In genomic region chr6:106525111-106525884, GRCh38 we compare ENCODE assay signal across 9 cellular contexts.
DNase-seq lines count a peak whose midpoint lies in the region; ATAC-seq, FAIRE-seq and TF ChIP-seq lines count a peak whose summit lies in the region.
"Had no signal": no experiment of that assay in that cellular context is flagged by ENCODE, and none has a peak within 500 bp of the region (broad histone marks: within the 10 kb centered on the region; RNA-seq: fewer than 3 reads in every experiment).

No MANE protein-coding gene starts in this region.

- in situ Hi-C loops in HepG2 (cut with HindIII; ENCODE audit: extremely low pct_ligation_motif_present, low pct_unique_long_range_greater_than_20kb) = no loop called here

- CTCF ChIA-PET in HepG2 (lab: Yijun Ruan, JAX; ENCODE audit: low intra/inter-chr PET ratio, low total read pairs) = no interaction called here

- no peak for ATAC-seq in HepG2
- ATAC-seq in HG03342 (IDR thresholded peaks at IDR 0.05; ENCODE audit: unreplicated experiment) = peak; percentile 44

- DNase-seq in HepG2 (ENCODE audit: low spot score) (no peak), adipocyte (ENCODE audit: low read depth) (no peak), ureter (ENCODE audit: low spot score) (no peak), GF-D8 (lab: John Stamatoyannopoulos, UW) (no peak)
- no peak for DNase-seq in NK-92 treated with Interleukin-12 subunit alpha and Interleukin-12 subunit beta, amount 100 ng/mL, for 24 hours (lab: John Stamatoyannopoulos, UW)

- TF ChIP-seq EP300 in HepG2 (IDR thresholded peaks at IDR 0.05; ENCODE audit: low read depth in 2 of 2, low read length in 2 of 2) = no peak
- no peak for TF ChIP-seq EP300 in HepG2 (CRISPR knock-in tag; IDR thresholded peaks at IDR 0.05; ENCODE audit: borderline replicate concordance)

- H3K9me3 ChIP-seq in liver (ENCODE audit: control insufficient read depth in 4 of 4, low read length in 3 of 4) (no peaks in the 10 kb centered on the region), HepG2 (ENCODE audit: low read length) (no peaks in the 10 kb centered on the region), adipocyte (ENCODE audit: control insufficient read depth, low read length) (no peaks in the 10 kb centered on the region), skeletal muscle satellite cell (replicated peaks; ENCODE audit: low read length) (no peaks in the 10 kb centered on the region)

- TF ChIP-seq CTCF in liver (IDR thresholded peaks at IDR 0.05; ENCODE audit: low read depth, low read length, missing input control) = no peak
- no peak for TF ChIP-seq CTCF in HepG2 (CRISPR knock-in tag; IDR thresholded peaks at IDR 0.05)

- peaks cover 0 to 5% (median 3%) of the 10 kb centered on the region in 4 donors for H3K36me3 ChIP-seq in liver (ENCODE audit: control insufficient read depth in 4 of 4, insufficient read depth in 3 of 4, low read depth in 1 of 4, low read length in 3 of 4)
- H3K36me3 ChIP-seq in HepG2 (replicated peaks in 1 of 2; ENCODE audit: control insufficient read depth in 1 of 2, insufficient read depth in 2 of 2, low read length in 2 of 2) = peaks cover 2 to 42% of the 10 kb centered on the region in 2 experiments
- peaks cover 26% of the 10 kb centered on the region for H3K36me3 ChIP-seq in adipocyte (ENCODE audit: control insufficient read depth, insufficient read depth, low read length, severe bottlenecking)
- no peaks in the 10 kb centered on the region for H3K36me3 ChIP-seq in skeletal muscle satellite cell (ENCODE audit: insufficient read depth, low read length)

- H3K27ac ChIP-seq in liver (ENCODE audit: low read depth in 1 of 2, low read length in 2 of 2) (peak overlapping the region; percentile 21 to 63), HepG2 (ENCODE audit: extremely low read length, insufficient read depth, low read length) (no peak overlapping the region)

- peaks cover 15% of the 10 kb centered on the region for H3K79me2 ChIP-seq in HepG2 (ENCODE audit: insufficient read depth, low read length)

- H3K4me3 ChIP-seq in liver (ENCODE audit: low read depth in 1 of 3, low read length in 3 of 3) = peak overlapping the region in 2 of 3 donors; percentile 46 to 49
- no peak overlapping the region for H3K4me3 ChIP-seq in HepG2 (replicated peaks in 1 of 3; ENCODE audit: insufficient read depth in 1 of 3, low read depth in 2 of 3, low read length in 3 of 3)
- H3K4me3 ChIP-seq in adipocyte (ENCODE audit: low read length) = peak overlapping the region; percentile 2
- no peak overlapping the region for H3K4me3 ChIP-seq in skeletal muscle satellite cell (ENCODE audit: low read length)

- TF ChIP-seq RAD21 in liver (IDR thresholded peaks at IDR 0.05) (no peak), HepG2 (CRISPR knock-in tag; IDR thresholded peaks at IDR 0.05) (no peak)

- POLR2A ChIA-PET in HepG2 (lab: Yijun Ruan, JAX) = no interaction called here

- intact Hi-C loops in HepG2 (cut with micrococcal nuclease; ENCODE audit: unreplicated experiment) = no loop called here

- FAIRE-seq in HepG2 (lab: Jason Lieb, UNC) = no peak
- FAIRE-seq: G401.6 had no signal

- H3K9ac ChIP-seq in liver (ENCODE audit: low read depth in 1 of 2, low read length in 2 of 2) (peak overlapping the region; percentile 3 to 82), HepG2 (ENCODE audit: insufficient read depth, low read depth, low read length) (no peak overlapping the region), adipocyte (ENCODE audit: low read length) (peak overlapping the region; percentile 13), skeletal muscle satellite cell (ENCODE audit: low read depth, low read length) (no peak overlapping the region)

- H3K4me1 ChIP-seq in liver (ENCODE audit: control insufficient read depth in 4 of 4, insufficient read depth in 4 of 4, low read length in 3 of 4) = peaks cover 0 to 12% (median 4%) of the 10 kb centered on the region in 4 donors
- H3K4me1 ChIP-seq in HepG2 (ENCODE audit: insufficient read depth, low read length) = peaks cover 14% of the 10 kb centered on the region; the same call in 1 of the 2 replicates
- peaks cover 47% of the 10 kb centered on the region for H3K4me1 ChIP-seq in adipocyte (ENCODE audit: control insufficient read depth, insufficient read depth, low read length)
- H3K4me1 ChIP-seq in skeletal muscle satellite cell (ENCODE audit: control insufficient read depth, insufficient read depth, low read length) = peaks cover 43% of the 10 kb centered on the region

- no peaks in the 10 kb centered on the region for H3K27me3 ChIP-seq in liver (ENCODE audit: control insufficient read depth in 4 of 4, insufficient read depth in 4 of 4, low read length in 3 of 4)
- H3K27me3 ChIP-seq in HepG2 (ENCODE audit: control insufficient read depth in 1 of 2, insufficient read depth in 2 of 2, low read length in 2 of 2) = no peaks in the 10 kb centered on the region
- no peaks in the 10 kb centered on the region for H3K27me3 ChIP-seq in adipocyte (replicated peaks; ENCODE audit: control insufficient read depth, insufficient read depth, low read length)
- no peaks in the 10 kb centered on the region for H3K27me3 ChIP-seq in skeletal muscle satellite cell (ENCODE audit: control insufficient read depth, insufficient read depth, low read length)

- no peak for TF ChIP-seq POLR2A in HepG2 (IDR thresholded peaks at IDR 0.05; ENCODE audit: insufficient read depth in 1 of 2, low read depth in 2 of 2, low read length in 2 of 2)

- 32% methylated on average over 7 of the region's 7 CpGs for WGBS in liver
- WGBS in HepG2 (ENCODE audit: low lambda C conversion rate) = 92% methylated on average over 7 of the region's 7 CpGs

- H2AFZ ChIP-seq in HepG2 (ENCODE audit: low read length) = no peak overlapping the region

- no peaks in the 10 kb centered on the region for H4K20me1 ChIP-seq in HepG2 (ENCODE audit: insufficient read depth, low read length)

- H3K4me2 ChIP-seq in HepG2 (ENCODE audit: low read depth, low read length) = no peak overlapping the region
- peak overlapping the region; percentile 38 for H3K4me2 ChIP-seq in skeletal muscle satellite cell (ENCODE audit: low read length)

- no TSS peak for BruUV-seq in HepG2 (replicated peaks; lab: Mats Ljungman, UMichigan)

TF ChIP-seq in liver, 16 proteins besides CTCF, POLR2A, EP300 and RAD21:
- TF ChIP-seq RXRA (IDR thresholded peaks at IDR 0.05) (no peak), NR2F2 (IDR thresholded peaks at IDR 0.05) (no peak)
TF ChIP-seq in liver: peak in this region for 0.

TF ChIP-seq in HepG2, 621 proteins besides CTCF, POLR2A, EP300 and RAD21 (continues in another document):
- TF ChIP-seq, protein P1, sequence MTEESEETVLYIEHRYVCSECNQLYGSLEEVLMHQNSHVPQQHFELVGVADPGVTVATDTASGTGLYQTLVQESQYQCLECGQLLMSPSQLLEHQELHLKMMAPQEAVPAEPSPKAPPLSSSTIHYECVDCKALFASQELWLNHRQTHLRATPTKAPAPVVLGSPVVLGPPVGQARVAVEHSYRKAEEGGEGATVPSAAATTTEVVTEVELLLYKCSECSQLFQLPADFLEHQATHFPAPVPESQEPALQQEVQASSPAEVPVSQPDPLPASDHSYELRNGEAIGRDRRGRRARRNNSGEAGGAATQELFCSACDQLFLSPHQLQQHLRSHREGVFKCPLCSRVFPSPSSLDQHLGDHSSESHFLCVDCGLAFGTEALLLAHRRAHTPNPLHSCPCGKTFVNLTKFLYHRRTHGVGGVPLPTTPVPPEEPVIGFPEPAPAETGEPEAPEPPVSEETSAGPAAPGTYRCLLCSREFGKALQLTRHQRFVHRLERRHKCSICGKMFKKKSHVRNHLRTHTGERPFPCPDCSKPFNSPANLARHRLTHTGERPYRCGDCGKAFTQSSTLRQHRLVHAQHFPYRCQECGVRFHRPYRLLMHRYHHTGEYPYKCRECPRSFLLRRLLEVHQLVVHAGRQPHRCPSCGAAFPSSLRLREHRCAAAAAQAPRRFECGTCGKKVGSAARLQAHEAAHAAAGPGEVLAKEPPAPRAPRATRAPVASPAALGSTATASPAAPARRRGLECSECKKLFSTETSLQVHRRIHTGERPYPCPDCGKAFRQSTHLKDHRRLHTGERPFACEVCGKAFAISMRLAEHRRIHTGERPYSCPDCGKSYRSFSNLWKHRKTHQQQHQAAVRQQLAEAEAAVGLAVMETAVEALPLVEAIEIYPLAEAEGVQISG (CRISPR knock-in tag; IDR thresholded peaks at IDR 0.05) = no peak
- TF ChIP-seq RELA (CRISPR knock-in tag; IDR thresholded peaks at IDR 0.05) (no peak), MAF1 (CRISPR knock-in tag; IDR thresholded peaks at IDR 0.05; ENCODE audit: borderline replicate concordance) (no peak), ZNF841 (CRISPR knock-in tag; IDR thresholded peaks at IDR 0.05; ENCODE audit: borderline replicate concordance) (no peak), KDM2A (CRISPR knock-in tag; IDR thresholded peaks at IDR 0.05; ENCODE audit: borderline replicate concordance, low read depth) (no peak), KDM3A (CRISPR knock-in tag; IDR thresholded peaks at IDR 0.05; ENCODE audit: low read depth) (no peak), ELK4 (CRISPR knock-in tag; IDR thresholded peaks at IDR 0.05; ENCODE audit: borderline replicate concordance) (no peak), NRL (CRISPR knock-in tag; IDR thresholded peaks at IDR 0.05; ENCODE audit: borderline replicate concordance) (no peak)
- TF ChIP-seq, protein P2, sequence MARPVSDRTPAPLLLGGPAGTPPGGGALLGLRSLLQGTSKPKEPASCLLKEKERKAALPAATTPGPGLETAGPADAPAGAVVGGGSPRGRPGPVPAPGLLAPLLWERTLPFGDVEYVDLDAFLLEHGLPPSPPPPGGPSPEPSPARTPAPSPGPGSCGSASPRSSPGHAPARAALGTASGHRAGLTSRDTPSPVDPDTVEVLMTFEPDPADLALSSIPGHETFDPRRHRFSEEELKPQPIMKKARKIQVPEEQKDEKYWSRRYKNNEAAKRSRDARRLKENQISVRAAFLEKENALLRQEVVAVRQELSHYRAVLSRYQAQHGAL (CRISPR knock-in tag; IDR thresholded peaks at IDR 0.05; ENCODE audit: not compliant biosample characterization) = no peak

Comparison
In these comparisons a context has a peak if more than half of its experiments do, and no peak if none do; other contexts are left out.
1. H3K4me3 ChIP-seq: peak in liver (2 of 3) and adipocyte (single experiment); none in HepG2 (0 of 3) and skeletal muscle satellite cell (single experiment).
2. H3K9ac ChIP-seq: peak in liver (2 of 2) and adipocyte (single experiment); none in HepG2 (single experiment) and skeletal muscle satellite cell (single experiment).